In the genomic region with DNA sequence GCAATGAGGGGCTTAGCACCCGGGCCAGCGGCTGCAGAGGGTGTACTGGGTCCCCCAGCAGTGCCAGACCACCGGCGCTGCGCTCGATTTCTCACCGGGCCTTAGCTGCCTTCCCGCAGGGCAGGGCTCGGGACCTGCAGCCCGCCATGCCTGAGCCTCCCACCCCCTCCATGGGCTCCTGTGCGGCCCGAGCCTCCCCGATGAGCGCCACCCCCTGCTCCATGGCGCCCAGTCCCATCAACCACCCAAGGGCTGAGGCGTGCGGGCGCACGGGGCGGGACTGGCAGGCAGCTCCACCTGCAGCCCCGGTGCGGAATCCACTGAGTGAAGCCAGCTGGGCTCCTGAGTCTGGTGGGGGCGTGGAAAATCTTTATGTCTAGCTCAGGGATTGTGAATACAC, we compare ENCODE assay signal across 15 cellular contexts. TPM values are rescaled to one million over a fixed set of nuclear protein-coding genes. Genes with fewer than 3 reads are reported as not detected.
"Had no signal": no experiment of that assay in that cellular context is flagged by ENCODE, and none has a peak within 500 bp of the region (broad histone marks: within the 10 kb centered on the region; RNA-seq: fewer than 3 reads in every experiment).

No MANE protein-coding gene starts in this region.

RNA-seq across cellular contexts. Expression of gene ALPP, which starts 12.1 kb away (rescaled TPM):
- total RNA-seq: activated CD8-positive, alpha-beta T cell treated with anti-CD3 and anti-CD28 coated beads, Interleukin-2, amount 10 ng/mL, durations not matched to agents 7 days and 5 days; activated T-cell treated with anti-CD3 and anti-CD28 coated beads, Interleukin-2, amount 50 U/mL, for 72 hours; bronchial epithelial cell; dermis microvascular lymphatic vessel endothelial cell; endothelial cell of umbilical vein; esophagus squamous epithelium; fibroblast of lung; fibroblast of villous mesenchyme; gastroesophageal sphincter; glomerular endothelial cell; heart right ventricle; T-helper 2 cell treated with Interferon-gamma antibody and Interleukin-4, amounts not matched to agents 100 ng/mL and 5 ng/mL, for 36 hours had no signal
- polyA plus RNA-seq: adipose tissue, endothelial cell of umbilical vein, esophagus, fibroblast of lung, heart right ventricle had no signal

RNA-seq across cellular contexts. Expression of gene ALPG, which starts 40.2 kb away (rescaled TPM):
- total RNA-seq: activated B cell treated with CpG ODN at 0.5 μM for 24 hours; activated CD8-positive, alpha-beta T cell treated with anti-CD3 and anti-CD28 coated beads, Interleukin-2, amount 10 ng/mL, durations not matched to agents 7 days and 5 days; activated T-cell treated with anti-CD3 and anti-CD28 coated beads, Interleukin-2, amount 50 U/mL, for 72 hours; bronchial epithelial cell; dermis microvascular lymphatic vessel endothelial cell; endothelial cell of umbilical vein; esophagus squamous epithelium; fibroblast of lung; fibroblast of villous mesenchyme; gastroesophageal sphincter; glomerular endothelial cell; heart right ventricle; T-helper 2 cell treated with Interferon-gamma antibody and Interleukin-4, amounts not matched to agents 100 ng/mL and 5 ng/mL, for 36 hours had no signal
- polyA plus RNA-seq: adipose tissue, endothelial cell of umbilical vein, esophagus, fibroblast of lung, heart right ventricle had no signal
